In genomic region chr12:96989916-96990315, GRCh38 we compare ENCODE assay signal across 9 cellular contexts.
DNase-seq lines count a peak whose midpoint lies in the region; ATAC-seq and TF ChIP-seq lines count a peak whose summit lies in the region.
"Had no signal": no experiment of that assay in that cellular context is flagged by ENCODE, and none has a peak within 500 bp of the region (broad histone marks: within the 10 kb centered on the region; RNA-seq: fewer than 3 reads in every experiment).

No MANE protein-coding gene starts in this region.

- TF ChIP-seq CTCF in GM06990 (IDR thresholded peaks at IDR 0.05; ENCODE audit: insufficient read depth, low read length, poor library complexity, severe bottlenecking), result peak; percentile 40
- peak; percentile 41; the same call in 1 of the 2 replicates for TF ChIP-seq CTCF in HFFc6 (IDR thresholded peaks at IDR 0.05)
- peak; percentile 45 for TF ChIP-seq CTCF in RWPE2 (IDR thresholded peaks at IDR 0.05; ENCODE audit: poor library complexity, severe bottlenecking)

- no peaks in the 10 kb centered on the region; the same call in 1 of the 2 replicates for H3K27me3 ChIP-seq in GM06990 (replicated peaks; ENCODE audit: control insufficient read depth, insufficient read depth, low read length)
- H3K27me3 ChIP-seq in RWPE2 (ENCODE audit: insufficient read depth, poor library complexity, severe bottlenecking), result peaks cover 40% of the 10 kb centered on the region

- H3K36me3 ChIP-seq in GM06990 (ENCODE audit: control insufficient read depth, insufficient read depth, low read length) (no peaks in the 10 kb centered on the region), RWPE2 (ENCODE audit: low read depth) (no peaks in the 10 kb centered on the region)

- 0 out of 2 replicates have a peak, but pooled peaks cover 6% of the 10 kb centered on the region for H3K27me3 Mint-ChIP-seq in HFFc6 (ENCODE audit: insufficient read depth)

- DNase-seq in GM06990 (ENCODE audit: extremely low read depth, insufficient read length) (no peak), HFFc6 (no peak), RWPE2 (ENCODE audit: low spot score) (no peak), islet precursor cell (peak; percentile 67), pons (ENCODE audit: low spot score) (no peak), SKM-1 treated with dmso at 0.1 percent for 144 hours (lab: John Stamatoyannopoulos, UW; ENCODE audit: unreplicated experiment) (no peak), NCI-H1694 (lab: John Stamatoyannopoulos, UW) (no peak)
- DNase-seq: IMR-90 had no signal

- H3K27ac Mint-ChIP-seq in HFFc6, result no peak overlapping the region

- H3K9me3 ChIP-seq in RWPE2 (ENCODE audit: severe bottlenecking), result no peaks in the 10 kb centered on the region

- H3K4me1 ChIP-seq in RWPE2 (ENCODE audit: insufficient read depth, poor library complexity, severe bottlenecking), result no peaks in the 10 kb centered on the region

- H3K36me3 Mint-ChIP-seq in HFFc6 (ENCODE audit: low read depth), result no peaks in the 10 kb centered on the region

- no peak overlapping the region for H3K4me3 Mint-ChIP-seq in HFFc6

- H3K9me3 Mint-ChIP-seq in HFFc6, result no peaks in the 10 kb centered on the region

- H3K27ac ChIP-seq in RWPE2 (ENCODE audit: poor library complexity, severe bottlenecking), result no peak overlapping the region

- ATAC-seq in RWPE2 (ENCODE audit: low read depth), result no peak
- no peak for ATAC-seq in HG03378 (IDR thresholded peaks at IDR 0.05; ENCODE audit: unreplicated experiment)

- H3K4me3 ChIP-seq in GM06990 (replicated peaks; ENCODE audit: low read depth, low read length), result no peak overlapping the region
- no peak overlapping the region for H3K4me3 ChIP-seq in RWPE2 (ENCODE audit: severe bottlenecking)

- H3K4me1 Mint-ChIP-seq in HFFc6 (ENCODE audit: low read depth), result no peaks in the 10 kb centered on the region
